1 cellular context compared by ENCODE assay signal in genomic region chr12:59736359-59736758, GRCh38.
TF ChIP-seq lines count a peak whose summit lies in the region.

No MANE protein-coding gene starts in this region.

TF ChIP-seq in IMR-90, 13 proteins besides CTCF, POLR2A, EP300 and RAD21:
- TF ChIP-seq USF2 (IDR thresholded peaks at IDR 0.05; ENCODE audit: low read depth, low read length) = no peak
- TF ChIP-seq NFE2L2 (IDR thresholded peaks at IDR 0.05; ENCODE audit: low read depth, low read length) = no peak
- TF ChIP-seq BHLHE40 (IDR thresholded peaks at IDR 0.05; ENCODE audit: low read depth, low read length) = no peak
- no peak for TF ChIP-seq MAFK (IDR thresholded peaks at IDR 0.05; ENCODE audit: low read depth, low read length)
- no peak for TF ChIP-seq CEBPB (IDR thresholded peaks at IDR 0.05; ENCODE audit: low read depth, low read length)
- TF ChIP-seq SMC3 (IDR thresholded peaks at IDR 0.05; ENCODE audit: low read depth, low read length) = no peak
- TF ChIP-seq RCOR1 (IDR thresholded peaks at IDR 0.05; ENCODE audit: insufficient replicate concordance, low read length) = no peak
- TF ChIP-seq MXI1 (IDR thresholded peaks at IDR 0.05; ENCODE audit: borderline replicate concordance, low read depth, low read length) = no peak
- no peak for TF ChIP-seq MAZ (IDR thresholded peaks at IDR 0.05; ENCODE audit: borderline replicate concordance, low read depth, low read length)
- no peak for TF ChIP-seq FOS (IDR thresholded peaks at IDR 0.05; ENCODE audit: low read depth, low read length)
- no peak for TF ChIP-seq ELK1 (IDR thresholded peaks at IDR 0.05; ENCODE audit: borderline replicate concordance, low read depth, low read length)
- no peak for TF ChIP-seq RFX5 (IDR thresholded peaks at IDR 0.05; ENCODE audit: low read depth, low read length)
- no peak for TF ChIP-seq CHD1 (IDR thresholded peaks at IDR 0.05; ENCODE audit: low read depth, low read length)
